In the genomic region with DNA sequence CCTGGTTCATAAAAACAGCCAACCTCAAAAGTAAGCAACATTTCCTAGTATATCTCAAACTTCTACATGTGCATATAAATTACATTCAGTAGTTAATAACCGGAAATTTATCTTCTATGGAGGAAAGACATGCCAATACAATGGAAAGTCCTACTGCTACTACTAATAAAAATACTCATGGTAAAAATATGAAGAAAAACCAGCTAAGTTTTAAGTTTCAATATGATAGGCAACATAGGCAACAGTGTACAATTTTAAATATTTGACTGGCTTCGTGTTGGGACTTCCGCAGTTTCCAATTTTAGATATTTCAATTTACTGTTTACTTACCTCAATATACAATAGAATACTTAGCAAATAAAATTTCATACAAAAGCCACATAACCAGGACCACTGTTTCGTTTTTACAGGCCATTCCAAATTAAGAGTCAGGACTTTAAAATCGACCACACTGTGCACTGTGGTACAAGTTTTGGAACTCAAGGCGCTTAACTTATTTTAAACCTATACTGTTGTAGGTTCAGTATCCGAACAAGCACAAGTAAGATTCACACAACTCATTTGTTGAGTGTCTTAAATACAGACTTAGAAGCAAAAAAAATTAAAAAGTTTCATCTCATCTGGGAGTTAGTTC, we compare ENCODE assay signal across 8 cellular contexts. TPM values are rescaled to one million over a fixed set of nuclear protein-coding genes. Genes with fewer than 3 reads are reported as not detected.
DNase-seq lines count a peak whose midpoint lies in the region; FAIRE-seq and TF ChIP-seq lines count a peak whose summit lies in the region.

No MANE protein-coding gene starts in this region.

- H3K4me1 ChIP-seq in endothelial cell of umbilical vein (ENCODE audit: control insufficient read depth, extremely low read depth, insufficient read depth, low read length) (peaks cover 31% of the 10 kb centered on the region), skeletal muscle tissue (ENCODE audit: control insufficient read depth in 3 of 3, insufficient read depth in 3 of 3, low read length in 3 of 3) (peaks cover 30 to 47% (median 43%) of the 10 kb centered on the region in 3 donors)

- peaks cover 2% of the 10 kb centered on the region for H4K20me1 ChIP-seq in endothelial cell of umbilical vein (replicated peaks; ENCODE audit: control insufficient read depth, extremely low read depth, insufficient read depth, low read length)

- H3K4me3 Mint-ChIP-seq in activated CD4-positive, alpha-beta T cell treated with anti-CD3 and anti-CD28 coated beads, Interleukin-2, amount 10 ng/mL, durations not matched to agents 24 days and 14 days: peak overlapping the region; percentile 89

- peak overlapping the region; percentile 95 for H3K4me2 ChIP-seq in endothelial cell of umbilical vein (ENCODE audit: insufficient read depth, low read length)

- POLR2A ChIA-PET in endothelial cell of umbilical vein (lab: Charles Lee): no interaction called here

- FAIRE-seq in endothelial cell of umbilical vein (lab: Jason Lieb, UNC) (no peak), urothelium cell line (lab: Jason Lieb, UNC) (no peak)

- H3K4me3 ChIP-seq in endothelial cell of umbilical vein (replicated peaks in 1 of 3; ENCODE audit: insufficient read depth in 1 of 3, low read depth in 1 of 3, low read length in 3 of 3) (peak overlapping the region in 1 of 3 experiments; percentile 95), skeletal muscle tissue (ENCODE audit: low read length in 3 of 3) (peak overlapping the region in 2 of 3 donors; percentile 95 to 99)

- no peaks in the 10 kb centered on the region for H3K27me3 Mint-ChIP-seq in activated CD4-positive, alpha-beta T cell treated with anti-CD3 and anti-CD28 coated beads, Interleukin-2, amount 10 ng/mL, durations not matched to agents 24 days and 14 days

- no peak for DNase-seq in activated CD4-positive, alpha-beta T cell treated with anti-CD3 and anti-CD28 coated beads, Interleukin-2, amount 10 ng/mL, durations not matched to agents 24 days and 14 days
- no peak for DNase-seq in activated CD4-positive, alpha-beta T cell treated with anti-CD3 and anti-CD28 coated beads for 1 hour
- peak; percentile 67 for DNase-seq in OCI-M1 (lab: John Stamatoyannopoulos, UW)
- DNase-seq in endothelial cell of umbilical vein (ENCODE audit: low read depth, low spot score): no peak
- no peak for DNase-seq in SW480 (ENCODE audit: low spot score)
- DNase-seq in urothelium cell line (ENCODE audit: low spot score): no peak
- no peak for DNase-seq in AG08396 (ENCODE audit: low spot score)

- H3K4me1 Mint-ChIP-seq in activated CD4-positive, alpha-beta T cell treated with anti-CD3 and anti-CD28 coated beads, Interleukin-2, amount 10 ng/mL, durations not matched to agents 24 days and 14 days: peaks cover 53% of the 10 kb centered on the region

- no peaks in the 10 kb centered on the region for H3K27me3 ChIP-seq in endothelial cell of umbilical vein (ENCODE audit: control insufficient read depth in 2 of 2, insufficient read depth in 2 of 2, low read length in 2 of 2)
- no peaks in the 10 kb centered on the region for H3K27me3 ChIP-seq in skeletal muscle tissue (ENCODE audit: control insufficient read depth in 3 of 3, insufficient read depth in 3 of 3, low read length in 3 of 3)

- no peak for TF ChIP-seq CTCF in endothelial cell of umbilical vein (IDR thresholded peaks at IDR 0.05; ENCODE audit: extremely low read depth in 1 of 2, insufficient read depth in 1 of 2, low read depth in 1 of 2, low read length in 2 of 2)

- dilution Hi-C loops in endothelial cell of umbilical vein (cut with MboI; ENCODE audit: extremely low pct_ligation_motif_present, low sequenced_read_pairs): no loop called here

- no peaks in the 10 kb centered on the region for H3K9me3 ChIP-seq in endothelial cell of umbilical vein (replicated peaks; ENCODE audit: control insufficient read depth, insufficient read depth, low read length)
- no peaks in the 10 kb centered on the region for H3K9me3 ChIP-seq in skeletal muscle tissue (ENCODE audit: control insufficient read depth in 3 of 3, low read length in 3 of 3)

- peak overlapping the region; percentile 6 for H3K9ac ChIP-seq in endothelial cell of umbilical vein (replicated peaks; ENCODE audit: extremely low read depth, insufficient read depth, low read length)
- peak overlapping the region; percentile 6 to 98 (median 37) for H3K9ac ChIP-seq in skeletal muscle tissue (ENCODE audit: low read depth in 1 of 3, low read length in 3 of 3)

- H2AFZ ChIP-seq in endothelial cell of umbilical vein (ENCODE audit: low read depth, low read length): no peak overlapping the region

- no TSS peak for BruUV-seq in endothelial cell of umbilical vein (replicated peaks; lab: Mats Ljungman, UMichigan)

- H3K27ac ChIP-seq in endothelial cell of umbilical vein (ENCODE audit: insufficient read depth, low read depth, low read length) (no peak overlapping the region), skeletal muscle tissue (ENCODE audit: low read depth, low read length) (peak overlapping the region; percentile 100)

- no peaks in the 10 kb centered on the region for H3K9me3 Mint-ChIP-seq in activated CD4-positive, alpha-beta T cell treated with anti-CD3 and anti-CD28 coated beads, Interleukin-2, amount 10 ng/mL, durations not matched to agents 24 days and 14 days

- H3K9me1 ChIP-seq in endothelial cell of umbilical vein (replicated peaks; ENCODE audit: control insufficient read depth, extremely low read depth, insufficient read depth, low read length): no peaks in the 10 kb centered on the region

- H3K27ac Mint-ChIP-seq in activated CD4-positive, alpha-beta T cell treated with anti-CD3 and anti-CD28 coated beads, Interleukin-2, amount 10 ng/mL, durations not matched to agents 24 days and 14 days: no peak overlapping the region

- no peaks in the 10 kb centered on the region for H3K36me3 ChIP-seq in endothelial cell of umbilical vein (ENCODE audit: control insufficient read depth in 2 of 2, extremely low read depth in 1 of 2, insufficient read depth in 2 of 2, low read length in 2 of 2)
- H3K36me3 ChIP-seq in skeletal muscle tissue (ENCODE audit: control insufficient read depth in 3 of 3, insufficient read depth in 3 of 3, low read length in 3 of 3): no peaks in the 10 kb centered on the region

- CTCF ChIA-PET in endothelial cell of umbilical vein (lab: Charles Lee): no interaction called here

- peaks cover 22% of the 10 kb centered on the region for H3K36me3 Mint-ChIP-seq in activated CD4-positive, alpha-beta T cell treated with anti-CD3 and anti-CD28 coated beads, Interleukin-2, amount 10 ng/mL, durations not matched to agents 24 days and 14 days (ENCODE audit: low read depth)

- intact Hi-C loops in activated CD4-positive, alpha-beta T cell treated with anti-CD3 and anti-CD28 coated beads, Interleukin-2, amount 10 ng/mL, durations not matched to agents 24 days and 14 days (cut with micrococcal nuclease): loop anchor here (10.0 kb wide), 1 partner anchor 582 kb away; no protein-coding TSS in a partner anchor
- intact Hi-C loops in endothelial cell of umbilical vein (cut with micrococcal nuclease): no loop called here

- TF ChIP-seq POLR2A in endothelial cell of umbilical vein (IDR thresholded peaks at IDR 0.05; ENCODE audit: low read depth, low read length): no peak

- peaks cover 91% of the 10 kb centered on the region for H3K79me2 ChIP-seq in endothelial cell of umbilical vein (ENCODE audit: control insufficient read depth, insufficient read depth, low read length)

TF ChIP-seq in endothelial cell of umbilical vein, 7 proteins besides CTCF, POLR2A, EP300 and RAD21 (continues in another document):
- TF ChIP-seq EZH2 (IDR thresholded peaks at IDR 0.05; ENCODE audit: borderline replicate concordance, low read depth, low read length, severe bottlenecking) (no peak), MYC (IDR thresholded peaks at IDR 0.05; ENCODE audit: low read depth, low read length) (no peak), FOS (IDR thresholded peaks at IDR 0.05; ENCODE audit: borderline replicate concordance, insufficient read depth, low read length) (no peak)

RNA-seq across cellular contexts. Expression of gene NAA50, which starts 2.9 kb away (rescaled TPM):
- total RNA-seq in activated CD4-positive, alpha-beta T cell treated with anti-CD3 and anti-CD28 coated beads, Interleukin-2, amount 10 ng/mL, durations not matched to agents 24 days and 14 days: 152 and 153 TPM in 2 replicates
- total RNA-seq in endothelial cell of umbilical vein (152 and 160 TPM in 2 replicates), skeletal muscle tissue (65.2 TPM)
- polyA plus RNA-seq in endothelial cell of umbilical vein: 53.1 and 54.0 TPM in 2 replicates
- polyA plus RNA-seq in endothelial cell of umbilical vein (2011; cell fraction: cytosol; rRNA removed): 63.9 and 66.7 TPM in 2 replicates
- polyA plus RNA-seq in endothelial cell of umbilical vein (2011; cell fraction: nucleus; rRNA removed): 48.1 and 52.9 TPM in 2 replicates
- 122 and 184 TPM in 2 replicates for polyA plus RNA-seq in endothelial cell of umbilical vein (2012)
- 41.3 and 57.2 TPM in 2 replicates for polyA minus RNA-seq in endothelial cell of umbilical vein
- 151 TPM for polyA minus RNA-seq in endothelial cell of umbilical vein (2011; cell fraction: cytosol; rRNA and poly(A)+ RNA removed)
- polyA minus RNA-seq in endothelial cell of umbilical vein (2011; cell fraction: nucleus; rRNA and poly(A)+ RNA removed): 35.2 and 54.4 TPM in 2 replicates

RNA-seq across cellular contexts. Expression of gene ATP6V1A, which starts 3.7 kb away (rescaled TPM):
- 38.1 and 38.5 TPM in 2 replicates for total RNA-seq in activated CD4-positive, alpha-beta T cell treated with anti-CD3 and anti-CD28 coated beads, Interleukin-2, amount 10 ng/mL, durations not matched to agents 24 days and 14 days
- 94.2 and 96.9 TPM in 2 replicates for total RNA-seq in endothelial cell of umbilical vein
- 14.9 and 20.9 TPM in 2 replicates for polyA plus RNA-seq in endothelial cell of umbilical vein
- polyA plus RNA-seq in endothelial cell of umbilical vein (2011; cell fraction: cytosol; rRNA removed): 20.6 and 23.1 TPM in 2 replicates
- 28.4 and 32.2 TPM in 2 replicates for polyA plus RNA-seq in endothelial cell of umbilical vein (2011; cell fraction: nucleus; rRNA removed)
- polyA plus RNA-seq in endothelial cell of umbilical vein (2012): 43.0 and 44.6 TPM in 2 replicates
- 110 and 131 TPM in 2 replicates for polyA minus RNA-seq in endothelial cell of umbilical vein
- 42.0 TPM for polyA minus RNA-seq in endothelial cell of umbilical vein (2011; cell fraction: cytosol; rRNA and poly(A)+ RNA removed)
- polyA minus RNA-seq in endothelial cell of umbilical vein (2011; cell fraction: nucleus; rRNA and poly(A)+ RNA removed): 30.5 and 49.8 TPM in 2 replicates
- 37.6 TPM for total RNA-seq in skeletal muscle tissue

RNA-seq across cellular contexts. Expression of gene USF3, which starts 46.7 kb away (rescaled TPM):
- 12.9 and 14.2 TPM in 2 replicates for total RNA-seq in activated CD4-positive, alpha-beta T cell treated with anti-CD3 and anti-CD28 coated beads, Interleukin-2, amount 10 ng/mL, durations not matched to agents 24 days and 14 days
- total RNA-seq in endothelial cell of umbilical vein: 10.5 and 10.9 TPM in 2 replicates
- 6.5 and 7.0 TPM in 2 replicates for polyA plus RNA-seq in endothelial cell of umbilical vein
- polyA plus RNA-seq in endothelial cell of umbilical vein (2011; cell fraction: cytosol; rRNA removed): 6.5 and 7.5 TPM in 2 replicates
- 7.7 and 8.9 TPM in 2 replicates for polyA plus RNA-seq in endothelial cell of umbilical vein (2011; cell fraction: nucleus; rRNA removed)
- polyA plus RNA-seq in endothelial cell of umbilical vein (2012): 3.0 and 4.1 TPM in 2 replicates
- polyA minus RNA-seq in endothelial cell of umbilical vein: 25.1 and 25.5 TPM in 2 replicates
- polyA minus RNA-seq in endothelial cell of umbilical vein (2011; cell fraction: cytosol; rRNA and poly(A)+ RNA removed): 7.7 TPM
- 17.5 and 23.8 TPM in 2 replicates for polyA minus RNA-seq in endothelial cell of umbilical vein (2011; cell fraction: nucleus; rRNA and poly(A)+ RNA removed)
- total RNA-seq in skeletal muscle tissue: 8.4 TPM
